ENCODE assay signal across 26 cellular contexts in the genomic region with DNA sequence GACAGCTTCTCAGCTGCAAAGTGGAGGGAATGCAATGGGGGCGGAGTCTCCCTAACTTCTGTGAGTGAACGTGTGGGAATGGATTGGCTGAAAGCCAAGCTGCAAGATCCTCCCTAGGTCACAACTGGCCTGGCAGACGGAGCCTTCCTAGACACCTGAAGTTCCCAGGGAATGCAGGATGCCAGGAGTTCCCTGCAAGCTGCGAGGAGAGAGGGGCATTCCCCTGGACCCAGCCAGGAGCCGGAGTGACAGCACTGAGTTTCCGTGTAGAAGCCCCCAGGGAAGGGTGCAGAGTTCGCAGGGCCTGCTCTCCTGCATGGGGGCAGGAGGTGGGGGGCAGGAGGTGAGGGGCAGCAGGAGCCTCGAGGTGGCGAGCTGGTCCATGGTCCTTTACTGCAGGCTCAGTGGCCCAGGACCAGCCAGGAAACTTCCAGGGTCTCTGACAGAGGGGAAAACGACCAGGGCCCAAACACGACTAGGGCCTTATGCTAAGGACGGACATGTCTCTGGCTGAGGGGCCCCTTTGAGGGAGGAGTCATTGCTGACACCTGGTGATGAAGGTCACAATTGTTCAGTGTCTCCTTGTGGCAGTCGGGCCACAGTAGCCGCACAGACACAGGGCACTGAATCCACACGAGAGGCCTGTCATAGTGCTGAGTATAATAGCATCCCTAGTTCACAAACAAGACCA.
A peak's percentile ranks its signal among the peaks of the same experiment; 100 is the strongest.
DNase-seq lines count a peak whose midpoint lies in the region; ATAC-seq, FAIRE-seq and TF ChIP-seq lines count a peak whose summit lies in the region.
"Had no signal": no experiment of that assay in that cellular context is flagged by ENCODE, and none has a peak within 500 bp of the region (broad histone marks: within the 10 kb centered on the region; RNA-seq: fewer than 3 reads in every experiment).

No MANE protein-coding gene starts in this region.

- H3K4ac ChIP-seq in mesenchymal stem cell (ENCODE audit: low read depth in 1 of 2, low read length in 2 of 2), result no peak overlapping the region

- H2BK15ac ChIP-seq in mesenchymal stem cell (ENCODE audit: low read depth, poor library complexity, severe bottlenecking), result no peak overlapping the region

- no peak overlapping the region for H4K8ac ChIP-seq in mesenchymal stem cell (ENCODE audit: low read length)

- H4K20me1 ChIP-seq in HepG2 (ENCODE audit: insufficient read depth, low read length), result no peaks in the 10 kb centered on the region

- no peak for TF ChIP-seq RAD21 in HepG2 (CRISPR knock-in tag; IDR thresholded peaks at IDR 0.05)

- H2AFZ ChIP-seq in HepG2 (ENCODE audit: low read length) (no peak overlapping the region), mesenchymal stem cell (ENCODE audit: low read depth, low read length) (no peak overlapping the region)

- peaks cover 2% of the 10 kb centered on the region for H3K4me1 Mint-ChIP-seq in endodermal cell
- no peaks in the 10 kb centered on the region for H3K4me1 Mint-ChIP-seq in activated CD8-positive, alpha-beta memory T cell treated with anti-CD3 and anti-CD28 coated beads, Interleukin-2, amount 10 ng/mL, durations not matched to agents 7 days and 5 days
- no peaks in the 10 kb centered on the region for H3K4me1 Mint-ChIP-seq in stimulated activated effector memory CD8-positive, alpha-beta T cell treated with anti-CD3 and anti-CD28 coated beads, Interleukin-12 subunit alpha, Interleukin-12 subunit beta, amount 100 ng/mL, for 72 hours
- H3K4me1 Mint-ChIP-seq: stimulated activated memory B cell treated with anti-CD40 and anti-IgM and Interleukin-4, amounts not matched to agents 10 μg/mL and 1 μg/mL and 100 μg/mL, for 72 hours had no signal

- CTCF ChIA-PET in HepG2 (lab: Yijun Ruan, JAX; ENCODE audit: low intra/inter-chr PET ratio, low total read pairs), result no interaction called here
- CTCF ChIA-PET in activated CD8-positive, alpha-beta memory T cell treated with anti-CD3 and anti-CD28 coated beads, Interleukin-2, amount 10 ng/mL, durations not matched to agents 7 days and 5 days (lab: Charles Lee), result interaction anchor here (0.9 kb wide), 1 partner anchor 142 kb away, joined by 3 read pairs; no protein-coding TSS in a partner anchor

- peaks cover 1% of the 10 kb centered on the region for H3K36me3 Mint-ChIP-seq in endodermal cell (ENCODE audit: low read depth)
- no peaks in the 10 kb centered on the region for H3K36me3 Mint-ChIP-seq in activated CD8-positive, alpha-beta memory T cell treated with anti-CD3 and anti-CD28 coated beads, Interleukin-2, amount 10 ng/mL, durations not matched to agents 7 days and 5 days
- no peaks in the 10 kb centered on the region for H3K36me3 Mint-ChIP-seq in stimulated activated effector memory CD8-positive, alpha-beta T cell treated with anti-CD3 and anti-CD28 coated beads, Interleukin-12 subunit alpha, Interleukin-12 subunit beta, amount 100 ng/mL, for 72 hours
- H3K36me3 Mint-ChIP-seq: stimulated activated memory B cell treated with anti-CD40 and anti-IgM and Interleukin-4, amounts not matched to agents 10 μg/mL and 1 μg/mL and 100 μg/mL, for 72 hours had no signal

- no peak overlapping the region for H2BK5ac ChIP-seq in mesenchymal stem cell (ENCODE audit: low read depth, low read length, poor library complexity, severe bottlenecking)

- peak in 1 of 2 experiments; percentile 37; a peak in 1 of 4 replicates for TF ChIP-seq EP300 in HepG2 (IDR thresholded peaks at IDR 0.05; ENCODE audit: low read depth in 2 of 2, low read length in 2 of 2)
- TF ChIP-seq EP300 in HepG2 (CRISPR knock-in tag; IDR thresholded peaks at IDR 0.05; ENCODE audit: borderline replicate concordance), result no peak

- TF ChIP-seq CTCF in HepG2 (CRISPR knock-in tag; IDR thresholded peaks at IDR 0.05) (peak; percentile 38; the same call in 1 of the 2 replicates), right lobe of liver (IDR thresholded peaks at IDR 0.05) (no peak), endodermal cell (conservative IDR thresholded peaks at IDR 0.05) (no peak), vagina (IDR thresholded peaks at IDR 0.05) (no peak)

- H3K4me1 ChIP-seq in HepG2 (ENCODE audit: insufficient read depth, low read length), result peaks cover 58% of the 10 kb centered on the region
- H3K4me1 ChIP-seq in right lobe of liver, result peaks cover 2 to 25% (median 13%) of the 10 kb centered on the region in 4 donors
- H3K4me1 ChIP-seq in endodermal cell (ENCODE audit: control insufficient read depth, insufficient read depth, low read length), result no peaks in the 10 kb centered on the region
- no peaks in the 10 kb centered on the region for H3K4me1 ChIP-seq in mesenchymal stem cell (ENCODE audit: control insufficient read depth, insufficient read depth, low read depth, low read length)
- peaks cover 43% of the 10 kb centered on the region for H3K4me1 ChIP-seq in vagina

- H3K23ac ChIP-seq in mesenchymal stem cell (ENCODE audit: low read length in 2 of 2), result peak overlapping the region in 1 of 2 experiments; percentile 14

- H3K9me3 ChIP-seq in HepG2 (ENCODE audit: low read length), result no peaks in the 10 kb centered on the region
- no peaks in the 10 kb centered on the region for H3K9me3 ChIP-seq in right lobe of liver
- H3K9me3 ChIP-seq in endodermal cell (ENCODE audit: control insufficient read depth, low read length), result peaks cover 8% of the 10 kb centered on the region
- H3K9me3 ChIP-seq in mesenchymal stem cell (ENCODE audit: control insufficient read depth, low read length), result peaks cover 11% of the 10 kb centered on the region
- no peaks in the 10 kb centered on the region for H3K9me3 ChIP-seq in vagina
- H3K9me3 ChIP-seq: adrenal gland had no signal

- H3K9ac ChIP-seq in HepG2 (ENCODE audit: insufficient read depth, low read depth, low read length) (peak overlapping the region; percentile 39), endodermal cell (ENCODE audit: extremely low read depth, low read length, poor library complexity, severe bottlenecking) (no peak overlapping the region), mesenchymal stem cell (ENCODE audit: low read length) (no peak overlapping the region)

- DNase-seq in HepG2 (ENCODE audit: low spot score), result peak; percentile 72
- DNase-seq in right lobe of liver, result no peak
- peak; percentile 85 for DNase-seq in endodermal cell
- no peak for DNase-seq in mesenchymal stem cell
- no peak for DNase-seq in vagina (ENCODE audit: extremely low spot score in 2 of 2)
- DNase-seq in activated CD8-positive, alpha-beta memory T cell treated with anti-CD3 and anti-CD28 coated beads, Interleukin-2, amount 10 ng/mL, durations not matched to agents 7 days and 5 days, result no peak
- DNase-seq in stimulated activated effector memory CD8-positive, alpha-beta T cell treated with anti-CD3 and anti-CD28 coated beads, Interleukin-12 subunit alpha, Interleukin-12 subunit beta, amount 100 ng/mL, for 72 hours (ENCODE audit: low spot score in 2 of 2), result no peak
- no peak for DNase-seq in UCSD-AML1 (lab: John Stamatoyannopoulos, UW; ENCODE audit: unreplicated experiment)
- DNase-seq: ACHN; activated CD4-positive, alpha-beta T cell treated with anti-CD3 and anti-CD28 coated beads for 48 hours; activated T-cell treated with anti-CD3 and anti-CD28 coated beads, Interleukin-2, amount 50 U/mL, for 4 hours; adrenal gland; effector CD4-positive, alpha-beta T cell; heart right ventricle; NCI-H1048; NCI-H2029; NCI-H446 treated with DMSO at 0.1 percent for 48 hours; occipital lobe; small intestine; stimulated activated CD4-positive, alpha-beta T cell treated with anti-CD3 and anti-CD28 coated beads, Interleukin-2, amount 100 ng/mL, for 48 hours; T-helper 17 cell had no signal

- peak overlapping the region; percentile 52 for H3K27ac ChIP-seq in HepG2 (ENCODE audit: extremely low read length, insufficient read depth, low read length)
- no peak overlapping the region for H3K27ac ChIP-seq in right lobe of liver
- H3K27ac ChIP-seq in endodermal cell (ENCODE audit: low read depth, low read length), result no peak overlapping the region
- no peak overlapping the region for H3K27ac ChIP-seq in mesenchymal stem cell (ENCODE audit: low read length, poor library complexity, severe bottlenecking)
- peak overlapping the region; percentile 89 for H3K27ac ChIP-seq in vagina

- H2BK12ac ChIP-seq in mesenchymal stem cell (ENCODE audit: low read length in 2 of 2), result peak overlapping the region in 1 of 2 experiments; percentile 45

- H3K14ac ChIP-seq in mesenchymal stem cell (ENCODE audit: low read length in 2 of 2), result peak overlapping the region in 1 of 2 experiments; percentile 72

- H3K4me2 ChIP-seq in HepG2 (ENCODE audit: low read depth, low read length) (peak overlapping the region; percentile 65), mesenchymal stem cell (ENCODE audit: low read length, poor library complexity, severe bottlenecking) (no peak overlapping the region)

- H3K36me3 ChIP-seq in HepG2 (replicated peaks in 1 of 2; ENCODE audit: control insufficient read depth in 1 of 2, insufficient read depth in 2 of 2, low read length in 2 of 2) (no peaks in the 10 kb centered on the region), right lobe of liver (no peaks in the 10 kb centered on the region), endodermal cell (ENCODE audit: control insufficient read depth, insufficient read depth, low read length) (no peaks in the 10 kb centered on the region), mesenchymal stem cell (ENCODE audit: control insufficient read depth in 1 of 2, insufficient read depth in 2 of 2, low read depth in 1 of 2, low read length in 2 of 2) (no peaks in the 10 kb centered on the region), vagina (no peaks in the 10 kb centered on the region)
- H3K36me3 ChIP-seq: adrenal gland, heart right ventricle had no signal

- 0% methylated on average over 3 of the region's 15 CpGs for WGBS in HepG2 (ENCODE audit: low lambda C conversion rate)
- WGBS in right lobe of liver (ENCODE audit: insufficient coverage, low coverage, low lambda C conversion rate, missing lambda C conversion rate), result 53% methylated on average over 4 of the region's 15 CpGs
- WGBS in endodermal cell (ENCODE audit: insufficient coverage in 1 of 2, insufficient read length in 1 of 2), 2 experiments, result 82 to 83% methylated on average over 9 to 15 of the region's 15 CpGs
- 79% methylated on average over 15 of the region's 15 CpGs for WGBS in mesenchymal stem cell

- FAIRE-seq in HepG2 (lab: Jason Lieb, UNC), result peak; percentile 23
- FAIRE-seq: G401.6, GM18507, H54, small intestine had no signal

- no peaks in the 10 kb centered on the region for H3K79me2 ChIP-seq in HepG2 (ENCODE audit: insufficient read depth, low read length)

- peak overlapping the region; percentile 7 for H4K91ac ChIP-seq in mesenchymal stem cell (ENCODE audit: low read length)

- TF ChIP-seq POLR2A in HepG2 (IDR thresholded peaks at IDR 0.05; ENCODE audit: insufficient read depth in 1 of 2, low read depth in 2 of 2, low read length in 2 of 2) (no peak), right lobe of liver (IDR thresholded peaks at IDR 0.05) (no peak), vagina (IDR thresholded peaks at IDR 0.05) (no peak)

- peaks cover 4% of the 10 kb centered on the region for H3K9me3 Mint-ChIP-seq in endodermal cell
- H3K9me3 Mint-ChIP-seq in activated CD8-positive, alpha-beta memory T cell treated with anti-CD3 and anti-CD28 coated beads, Interleukin-2, amount 10 ng/mL, durations not matched to agents 7 days and 5 days (ENCODE audit: low read depth), result no peaks in the 10 kb centered on the region
- peaks cover 2% of the 10 kb centered on the region for H3K9me3 Mint-ChIP-seq in stimulated activated effector memory CD8-positive, alpha-beta T cell treated with anti-CD3 and anti-CD28 coated beads, Interleukin-12 subunit alpha, Interleukin-12 subunit beta, amount 100 ng/mL, for 72 hours

- POLR2A ChIA-PET in HepG2 (lab: Yijun Ruan, JAX), result interaction anchor here (1.0 to 3.8 kb wide), 6 partner anchors 13 to 84 kb away, joined by 3 to 15 read pairs (median 4); no protein-coding TSS in a partner anchor

- ATAC-seq in HepG2 (peak; percentile 79), right lobe of liver (no peak)
- ATAC-seq in activated CD8-positive, alpha-beta memory T cell treated with anti-CD3 and anti-CD28 coated beads, Interleukin-2, amount 10 ng/mL, durations not matched to agents 7 days and 5 days, result no peak
- no peak for ATAC-seq in stimulated activated effector memory CD8-positive, alpha-beta T cell treated with anti-CD3 and anti-CD28 coated beads, Interleukin-12 subunit alpha, Interleukin-12 subunit beta, amount 100 ng/mL, for 72 hours
- ATAC-seq: activated T-cell treated with anti-CD3 and anti-CD28 coated beads, Interleukin-2, amount 50 U/mL, for 4 hours; heart right ventricle; stimulated activated memory B cell treated with anti-CD40 and anti-IgM and Interleukin-4, amounts not matched to agents 10 μg/mL and 1 μg/mL and 100 μg/mL, for 72 hours; T-helper 17 cell had no signal

- peaks cover 10% of the 10 kb centered on the region for H3K27me3 Mint-ChIP-seq in endodermal cell (ENCODE audit: insufficient read depth)
- H3K27me3 Mint-ChIP-seq in activated CD8-positive, alpha-beta memory T cell treated with anti-CD3 and anti-CD28 coated beads, Interleukin-2, amount 10 ng/mL, durations not matched to agents 7 days and 5 days, result peaks cover 5% of the 10 kb centered on the region

- H2BK120ac ChIP-seq in mesenchymal stem cell (ENCODE audit: low read depth, low read length), result no peak overlapping the region

- in situ Hi-C loops in HepG2 (cut with HindIII; ENCODE audit: extremely low pct_ligation_motif_present, low pct_unique_long_range_greater_than_20kb), result no loop called here

- peak overlapping the region; percentile 64 for H3K27ac Mint-ChIP-seq in endodermal cell
- H3K27ac Mint-ChIP-seq in activated CD8-positive, alpha-beta memory T cell treated with anti-CD3 and anti-CD28 coated beads, Interleukin-2, amount 10 ng/mL, durations not matched to agents 7 days and 5 days, result no peak overlapping the region
- no peak overlapping the region for H3K27ac Mint-ChIP-seq in stimulated activated effector memory CD8-positive, alpha-beta T cell treated with anti-CD3 and anti-CD28 coated beads, Interleukin-12 subunit alpha, Interleukin-12 subunit beta, amount 100 ng/mL, for 72 hours
- H3K27ac Mint-ChIP-seq: stimulated activated memory B cell treated with anti-CD40 and anti-IgM and Interleukin-4, amounts not matched to agents 10 μg/mL and 1 μg/mL and 100 μg/mL, for 72 hours; T-helper 17 cell had no signal

- no peak overlapping the region for H2AK5ac ChIP-seq in mesenchymal stem cell (ENCODE audit: low read length, severe bottlenecking)

- no peaks in the 10 kb centered on the region for H3K27me3 ChIP-seq in HepG2 (ENCODE audit: control insufficient read depth in 1 of 2, insufficient read depth in 2 of 2, low read length in 2 of 2)
- H3K27me3 ChIP-seq in right lobe of liver, result no peaks in the 10 kb centered on the region
- H3K27me3 ChIP-seq in endodermal cell (ENCODE audit: control insufficient read depth, insufficient read depth, low read length, poor library complexity, severe bottlenecking), result no peaks in the 10 kb centered on the region
- peaks cover 0 to 10% of the 10 kb centered on the region in 2 experiments for H3K27me3 ChIP-seq in mesenchymal stem cell (ENCODE audit: control insufficient read depth in 1 of 2, insufficient read depth in 1 of 2, low read length in 2 of 2)
- H3K27me3 ChIP-seq in vagina, result no peaks in the 10 kb centered on the region
- H3K27me3 ChIP-seq: adrenal gland, heart right ventricle had no signal

- H3K18ac ChIP-seq in mesenchymal stem cell (ENCODE audit: low read depth in 1 of 2, low read length in 2 of 2), result peak overlapping the region in 1 of 2 experiments; percentile 75

- intact Hi-C loops in HepG2 (cut with micrococcal nuclease; ENCODE audit: unreplicated experiment), result loop anchor here (2.0 kb wide), 1 partner anchor 81 kb away; no protein-coding TSS in a partner anchor
- intact Hi-C loops in right lobe of liver (cut with DNase I), result no loop called here
- intact Hi-C loops in vagina (cut with DNase I), result loop anchor here (5.0 kb wide), 1 partner anchor 84 kb away; no protein-coding TSS in a partner anchor

- H3K79me1 ChIP-seq in mesenchymal stem cell (replicated peaks; ENCODE audit: low read length, poor library complexity, severe bottlenecking), result no peaks in the 10 kb centered on the region

- H3K4me3 Mint-ChIP-seq in endodermal cell, result no peak overlapping the region
- no peak overlapping the region for H3K4me3 Mint-ChIP-seq in activated CD8-positive, alpha-beta memory T cell treated with anti-CD3 and anti-CD28 coated beads, Interleukin-2, amount 10 ng/mL, durations not matched to agents 7 days and 5 days
- H3K4me3 Mint-ChIP-seq in stimulated activated effector memory CD8-positive, alpha-beta T cell treated with anti-CD3 and anti-CD28 coated beads, Interleukin-12 subunit alpha, Interleukin-12 subunit beta, amount 100 ng/mL, for 72 hours, result no peak overlapping the region
- H3K4me3 Mint-ChIP-seq: activated T-cell treated with anti-CD3 and anti-CD28 coated beads, Interleukin-2, amount 50 U/mL, for 4 hours; stimulated activated memory B cell treated with anti-CD40 and anti-IgM and Interleukin-4, amounts not matched to agents 10 μg/mL and 1 μg/mL and 100 μg/mL, for 72 hours; T-helper 17 cell had no signal

- H3K4me3 ChIP-seq in HepG2 (replicated peaks in 1 of 3; ENCODE audit: insufficient read depth in 1 of 3, low read depth in 2 of 3, low read length in 3 of 3), result peak overlapping the region in 1 of 3 experiments; percentile 15; a peak in 2 of 6 replicates
- no peak overlapping the region for H3K4me3 ChIP-seq in right lobe of liver
- H3K4me3 ChIP-seq in endodermal cell (ENCODE audit: low read length), result no peak overlapping the region
- H3K4me3 ChIP-seq in mesenchymal stem cell (ENCODE audit: insufficient read depth in 1 of 2, low read depth in 1 of 2, low read length in 2 of 2), result no peak overlapping the region
- H3K4me3 ChIP-seq in vagina, result no peak overlapping the region
- H3K4me3 ChIP-seq: adrenal gland, heart right ventricle, lung had no signal

- no TSS peak for BruUV-seq in HepG2 (replicated peaks; lab: Mats Ljungman, UMichigan)

Comparison
In these comparisons a context has a peak if more than half of its experiments do, and no peak if none do; other contexts are left out.
1. DNase-seq: peak in HepG2 (single experiment) and endodermal cell (single experiment); none in right lobe of liver (0 of 3), mesenchymal stem cell (single experiment), vagina (0 of 2), activated CD8-positive, alpha-beta memory T cell treated with anti-CD3 and anti-CD28 coated beads, Interleukin-2, amount 10 ng/mL, durations not matched to agents 7 days and 5 days (single experiment), stimulated activated effector memory CD8-positive, alpha-beta T cell treated with anti-CD3 and anti-CD28 coated beads, Interleukin-12 subunit alpha, Interleukin-12 subunit beta, amount 100 ng/mL, for 72 hours (0 of 2) and UCSD-AML1 (single experiment).
2. H3K27ac ChIP-seq: peak in HepG2 (single experiment) and vagina (single experiment); none in right lobe of liver (0 of 3), endodermal cell (single experiment) and mesenchymal stem cell (single experiment).
3. intact Hi-C loops: an anchor here in HepG2 (2.0 kb wide) and vagina (5.0 kb wide); none called in right lobe of liver.